ENCODE assay signal across 11 cellular contexts in the genomic region with DNA sequence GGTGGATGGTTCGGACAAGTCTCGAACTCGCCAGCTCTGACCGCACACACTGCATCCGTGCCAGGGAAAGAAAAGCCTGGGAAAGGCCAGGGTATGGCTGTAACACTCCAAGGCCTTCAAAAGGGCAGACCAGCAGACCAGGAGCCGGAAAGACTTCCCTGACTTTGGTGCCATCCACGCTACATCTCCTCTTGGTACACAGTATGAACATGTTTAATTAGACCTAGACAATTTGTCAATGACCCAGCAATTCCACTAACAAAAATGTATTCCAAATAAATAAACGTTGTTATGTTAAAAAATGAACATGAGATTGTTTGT. TPM values are rescaled to one million over a fixed set of nuclear protein-coding genes. Genes with fewer than 3 reads are reported as not detected.
A peak's percentile ranks its signal among the peaks of the same experiment; 100 is the strongest.
DNase-seq lines count a peak whose midpoint lies in the region; ATAC-seq, FAIRE-seq and TF ChIP-seq lines count a peak whose summit lies in the region.
"Had no signal": no experiment of that assay in that cellular context is flagged by ENCODE, and none has a peak within 500 bp of the region (broad histone marks: within the 10 kb centered on the region; RNA-seq: fewer than 3 reads in every experiment).

No MANE protein-coding gene starts in this region.

- TF ChIP-seq EP300 in GM12878 (IDR thresholded peaks at IDR 0.05; ENCODE audit: borderline replicate concordance in 1 of 2, control insufficient read depth in 1 of 2, low read depth in 2 of 2, low read length in 2 of 2) (no peak), transverse colon (IDR thresholded peaks at IDR 0.05; ENCODE audit: low read depth) (no peak)

- TF ChIP-seq POLR2A in GM12878 (IDR thresholded peaks at IDR 0.05; ENCODE audit: low read depth, low read length): no peak
- no peak for TF ChIP-seq POLR2A in transverse colon (IDR thresholded peaks at IDR 0.05)

- no peak for TF ChIP-seq RAD21 in GM12878 (IDR thresholded peaks at IDR 0.05; ENCODE audit: insufficient read depth, low read depth, low read length)

- DNase-seq in activated T-cell treated with anti-CD3 and anti-CD28 coated beads, Interleukin-2, amount 50 U/mL, for 4 hours: no peak
- DNase-seq in activated T-cell treated with anti-CD3 and anti-CD28 coated beads for 4 hours (no peak), GM12878 (ENCODE audit: low read depth, low spot score) (no peak), lower lobe of right lung (no peak), transverse colon (no peak), SK-N-DZ (ENCODE audit: low spot score) (no peak), NCI-H1105 treated with DMSO at 0.1 percent for 48 hours (lab: John Stamatoyannopoulos, UW) (no peak)

- no peak for FAIRE-seq in GM12878 (lab: Jason Lieb, UNC)
- FAIRE-seq: colon had no signal

- SMC1A ChIA-PET in GM12878 (lab: Charles Lee; ENCODE audit: uncharacterized antibody, unreplicated experiment): interaction anchor here (0.8 to 2.6 kb wide), 8 partner anchors 8 to 221 kb away, joined by 3 to 9 read pairs (median 5); a partner anchor contains a TSS

- intact Hi-C loops in GM12878 (cut with micrococcal nuclease; ENCODE audit: unreplicated experiment) (loop anchor here (2.0 kb wide), 1 partner anchor 17 kb away; a partner anchor contains a TSS), lower lobe of right lung (cut with DNase I) (no loop called here), transverse colon (cut with DNase I; ENCODE audit: low total_unique reads) (no loop called here)

- H3K27me3 Mint-ChIP-seq in activated T-cell treated with anti-CD3 and anti-CD28 coated beads, Interleukin-2, amount 50 U/mL, for 4 hours (ENCODE audit: low read depth): no peaks in the 10 kb centered on the region

- 5% methylated on average over 8 of the region's 8 CpGs for WGBS in GM12878 (ENCODE audit: insufficient coverage, insufficient replicate concordance, low lambda C conversion rate, missing lambda C conversion rate)
- WGBS in transverse colon (ENCODE audit: low coverage in 1 of 2), 2 donors: 4 to 5% methylated on average over 2 to 8 of the region's 8 CpGs

- POLR2A ChIA-PET in GM12878 (lab: Charles Lee): interaction anchor here (0.8 to 3.2 kb wide), 8 partner anchors 8 to 224 kb away, joined by 3 to 34 read pairs (median 4); a partner anchor contains a TSS

- no peak for ATAC-seq in activated T-cell treated with anti-CD3 and anti-CD28 coated beads, Interleukin-2, amount 50 U/mL, for 4 hours
- no peak for ATAC-seq in GM12878
- ATAC-seq in lower lobe of right lung: no peak
- ATAC-seq in HG02840 (IDR thresholded peaks at IDR 0.05; ENCODE audit: low FRiP score, unreplicated experiment): no peak

- no peaks in the 10 kb centered on the region for H3K27me3 ChIP-seq in GM12878 (replicated peaks in 1 of 2; ENCODE audit: control insufficient read depth in 2 of 2, insufficient read depth in 2 of 2, low read length in 1 of 2)
- no peaks in the 10 kb centered on the region for H3K27me3 ChIP-seq in lower lobe of right lung (ENCODE audit: low read depth)
- no peaks in the 10 kb centered on the region for H3K27me3 ChIP-seq in transverse colon

- in situ Hi-C loops in GM12878 (cut with MboI): loop anchor here (25.0 kb wide), 1 partner anchor 912 kb away; a partner anchor contains a TSS
- in situ Hi-C loops in transverse colon (cut with MboI; ENCODE audit: low pct_ligation_motif_present in 1 of 4, low pct_unique_long_range_greater_than_20kb in 1 of 4, low sequenced_read_pairs in 3 of 4): no loop called here

- peaks cover 8% of the 10 kb centered on the region; the same call in 1 of the 2 replicates for H3K4me1 ChIP-seq in GM12878 (ENCODE audit: control insufficient read depth, insufficient read depth, low read length)
- peaks cover 40% of the 10 kb centered on the region for H3K4me1 ChIP-seq in lower lobe of right lung
- H3K4me1 ChIP-seq in transverse colon: peaks cover 14 to 31% (median 25%) of the 10 kb centered on the region in 4 donors

- H3K9me3 Mint-ChIP-seq in activated T-cell treated with anti-CD3 and anti-CD28 coated beads, Interleukin-2, amount 50 U/mL, for 4 hours: no peaks in the 10 kb centered on the region

- peak overlapping the region; percentile 93 for H2AFZ ChIP-seq in GM12878 (ENCODE audit: control insufficient read depth, low read depth, low read length)

- H3K36me3 Mint-ChIP-seq in activated T-cell treated with anti-CD3 and anti-CD28 coated beads, Interleukin-2, amount 50 U/mL, for 4 hours (ENCODE audit: insufficient read depth): no peaks in the 10 kb centered on the region

- H3K79me2 ChIP-seq in GM12878 (ENCODE audit: control insufficient read depth, insufficient read depth, low read length): peaks cover 2% of the 10 kb centered on the region

- H3K27ac ChIP-seq in GM12878 (ENCODE audit: control insufficient read depth, insufficient read depth) (peak overlapping the region; percentile 59), lower lobe of right lung (peak overlapping the region; percentile 94), transverse colon (peak overlapping the region; percentile 92 to 97 (median 92))

- TF ChIP-seq CTCF in GM12878 (IDR thresholded peaks at IDR 0.05 in 2 of 3, conservative IDR thresholded peaks at IDR 0.05 in 1 of 3; ENCODE audit: control insufficient read depth in 2 of 3, extremely low read depth in 1 of 3, insufficient read depth in 1 of 3, low read depth in 3 of 3, low read length in 3 of 3): no peak
- no peak for TF ChIP-seq CTCF in lower lobe of right lung (IDR thresholded peaks at IDR 0.05)
- TF ChIP-seq CTCF in transverse colon (IDR thresholded peaks at IDR 0.05): peak in 2 of 5 experiments; percentile 1 to 8

- peak overlapping the region; percentile 79 for H3K4me2 ChIP-seq in GM12878 (ENCODE audit: control insufficient read depth, insufficient read depth)

- H3K4me1 Mint-ChIP-seq in activated T-cell treated with anti-CD3 and anti-CD28 coated beads, Interleukin-2, amount 50 U/mL, for 4 hours (ENCODE audit: low read depth): peaks cover 24% of the 10 kb centered on the region

- RAD21 ChIA-PET in GM12878 (lab: Charles Lee; ENCODE audit: unreplicated experiment): interaction anchor here (0.9 to 1.6 kb wide), 7 partner anchors 9 to 201 kb away, joined by 4 to 16 read pairs (median 5); a partner anchor contains a TSS

- no TSS peak for BruUV-seq in GM12878 (replicated peaks; lab: Mats Ljungman, UMichigan)

- no peaks in the 10 kb centered on the region for H4K20me1 ChIP-seq in GM12878 (ENCODE audit: control insufficient read depth, insufficient read depth)

- H3K9ac ChIP-seq in GM12878 (ENCODE audit: control insufficient read depth, insufficient read depth, low read length): peak overlapping the region; percentile 54

- peak overlapping the region; percentile 88 for H3K4me3 Mint-ChIP-seq in activated T-cell treated with anti-CD3 and anti-CD28 coated beads, Interleukin-2, amount 50 U/mL, for 4 hours

- no peaks in the 10 kb centered on the region for H3K9me3 ChIP-seq in GM12878 (replicated peaks; ENCODE audit: control insufficient read depth, insufficient read depth, low read length)
- H3K9me3 ChIP-seq in lower lobe of right lung: no peaks in the 10 kb centered on the region
- H3K9me3 ChIP-seq in transverse colon: no peaks in the 10 kb centered on the region

- H3K4me3 ChIP-seq in GM12878: peak overlapping the region; percentile 81
- H3K4me3 ChIP-seq in lower lobe of right lung: peak overlapping the region; percentile 99
- peak overlapping the region; percentile 74 to 89 (median 86) for H3K4me3 ChIP-seq in transverse colon

- CTCF ChIA-PET in GM12878 (lab: Yijun Ruan, JAX): interaction anchor here (0.8 to 4.1 kb wide), 19 partner anchors 8 to 565 kb away, joined by 3 to 40 read pairs (median 5); a partner anchor contains a TSS

- H3K36me3 ChIP-seq in GM12878 (ENCODE audit: control insufficient read depth in 2 of 2, insufficient read depth in 2 of 2, low read length in 1 of 2) (no peaks in the 10 kb centered on the region), lower lobe of right lung (no peaks in the 10 kb centered on the region), transverse colon (no peaks in the 10 kb centered on the region)

RNA-seq across cellular contexts. Expression of a gene that starts 0.6 kb away (rescaled TPM):
- total RNA-seq in activated T-cell treated with anti-CD3 and anti-CD28 coated beads, Interleukin-2, amount 50 U/mL, for 4 hours: 10 to 100 TPM; 14.6 to 19.7 (median 16.2) TPM
- 47.3 and 62.5 TPM in 2 replicates for total RNA-seq in GM12878 (2013; cell fraction: nucleolus; rRNA removed)
- total RNA-seq in GM12878 (2014; rRNA removed) (47.1 and 58.0 TPM in 2 replicates), GM12878 (2014; rRNA removed; fragmentation: Illumina TruSeq; extraction: Trizol) (17.7 and 19.7 TPM in 2 replicates), GM12878 (2021) (45.1 and 49.4 TPM in 2 replicates), lower lobe of right lung (59.2 TPM), transverse colon (100 to 1,000 TPM in 1 of 4 donors, 10 to 100 TPM in 3; 45.3 to 182 (median 70.8) TPM)
- polyA plus RNA-seq in GM12878 (2011; ENCODE audit: low read depth): 11.4 TPM
- polyA plus RNA-seq in GM12878 (2011; rRNA removed) (12.4 and 24.7 TPM in 2 replicates), GM12878 (2014; fragmentation: Illumina TruSeq; extraction: Trizol) (6.6 and 19.2 TPM in 2 replicates), GM12878 (2014; fragmentation: Nextera tagmentation; extraction: Ambion mirVana) (1 to 10 TPM; 1.1 to 2.0 TPM), GM12878 (2014; rRNA removed) (38.9 and 39.3 TPM in 2 replicates), GM12878 (2016; fragmentation: Nextera tagmentation; extraction: Ambion mirVana) (10 to 100 TPM; 30.0 to 34.8 TPM)
- 36.5 and 41.2 TPM in 2 replicates for polyA plus RNA-seq in GM12878 (2011; cell fraction: cytosol; rRNA removed)
- 58.9 and 69.3 TPM in 2 replicates for polyA plus RNA-seq in GM12878 (2011; cell fraction: nucleus; rRNA removed)
- polyA plus RNA-seq in GM12878 (2012): 24.2 and 26.0 TPM in 2 replicates
- 52.7 and 88.1 TPM in 2 replicates for polyA minus RNA-seq in GM12878 (2011; rRNA and poly(A)+ RNA removed)
- polyA minus RNA-seq in GM12878 (2011; cell fraction: cytosol; rRNA and poly(A)+ RNA removed): 29.1 and 31.3 TPM in 2 replicates
- 30.7 and 56.7 TPM in 2 replicates for polyA minus RNA-seq in GM12878 (2011; cell fraction: nucleus; rRNA and poly(A)+ RNA removed)
- polyA plus RNA-seq in SK-N-DZ (2014; cell fraction: cytosol; rRNA removed): 98.0 and 108 TPM in 2 replicates
- polyA plus RNA-seq in SK-N-DZ (2014; cell fraction: nucleus; rRNA removed): 85.1 and 97.0 TPM in 2 replicates

RNA-seq across cellular contexts. Expression of a gene that starts 17.7 kb away (rescaled TPM):
- total RNA-seq in activated T-cell treated with anti-CD3 and anti-CD28 coated beads, Interleukin-2, amount 50 U/mL, for 4 hours: 1 to 10 TPM; 6.4 to 9.4 (median 7.9) TPM
- 14.8 and 15.0 TPM in 2 replicates for total RNA-seq in GM12878 (2013; cell fraction: nucleolus; rRNA removed)
- total RNA-seq in GM12878 (2014; rRNA removed) (9.2 and 12.4 TPM in 2 replicates), GM12878 (2014; rRNA removed; fragmentation: Illumina TruSeq; extraction: Trizol) (6.4 and 7.0 TPM in 2 replicates), GM12878 (2021) (12.3 and 14.4 TPM in 2 replicates), lower lobe of right lung (0.50 TPM), transverse colon (10 to 100 TPM in 2 of 4 donors, under 1 TPM in 2; 0.32 to 16.9 (median 8.5) TPM)
- polyA plus RNA-seq in GM12878 (2011; ENCODE audit: low read depth): 6.5 TPM
- polyA plus RNA-seq in GM12878 (2011; rRNA removed) (5.9 and 9.9 TPM in 2 replicates), GM12878 (2014; fragmentation: Illumina TruSeq; extraction: Trizol) (9.4 and 9.9 TPM in 2 replicates), GM12878 (2014; fragmentation: Nextera tagmentation; extraction: Ambion mirVana) (1 to 10 TPM; 4.0 to 4.7 TPM), GM12878 (2014; rRNA removed) (10.0 and 10.1 TPM in 2 replicates), GM12878 (2016; fragmentation: Nextera tagmentation; extraction: Ambion mirVana) (10 to 100 TPM; 17.6 to 20.4 TPM)
- polyA plus RNA-seq in GM12878 (2011; cell fraction: cytosol; rRNA removed): 16.5 and 17.3 TPM in 2 replicates
- polyA plus RNA-seq in GM12878 (2011; cell fraction: nucleus; rRNA removed): 23.6 and 24.4 TPM in 2 replicates
- polyA plus RNA-seq in GM12878 (2012): 7.1 and 8.6 TPM in 2 replicates
- 14.3 and 25.7 TPM in 2 replicates for polyA minus RNA-seq in GM12878 (2011; rRNA and poly(A)+ RNA removed)
- polyA minus RNA-seq in GM12878 (2011; cell fraction: cytosol; rRNA and poly(A)+ RNA removed): 7.2 and 9.0 TPM in 2 replicates
- 6.3 and 12.2 TPM in 2 replicates for polyA minus RNA-seq in GM12878 (2011; cell fraction: nucleus; rRNA and poly(A)+ RNA removed)
- polyA plus RNA-seq in SK-N-DZ (2014; cell fraction: cytosol; rRNA removed): 13.8 and 14.9 TPM in 2 replicates
- polyA plus RNA-seq in SK-N-DZ (2014; cell fraction: nucleus; rRNA removed): 11.7 and 14.3 TPM in 2 replicates

RNA-seq across cellular contexts. Expression of a gene that starts 46.4 kb away (rescaled TPM):
- total RNA-seq in activated T-cell treated with anti-CD3 and anti-CD28 coated beads, Interleukin-2, amount 50 U/mL, for 4 hours: under 1 TPM in 2 of 3 donors, not detected in 1; 0.08 to 0.11 TPM
- not detected in 2 replicates for total RNA-seq in GM12878 (2013; cell fraction: nucleolus; rRNA removed)
- total RNA-seq in GM12878 (2014; rRNA removed) (not detected in 2 replicates), GM12878 (2014; rRNA removed; fragmentation: Illumina TruSeq; extraction: Trizol) (not detected in 2 replicates), GM12878 (2021) (0.19 and 0.23 TPM in 2 replicates), lower lobe of right lung (not detected), transverse colon (1 to 10 TPM in 2 of 4 donors, not detected in 2; 1.2 to 2.6 TPM)
- polyA plus RNA-seq in GM12878 (2011; ENCODE audit: low read depth): 0.56 TPM
- polyA plus RNA-seq in GM12878 (2011; rRNA removed) (not detected in 2 replicates), GM12878 (2014; fragmentation: Illumina TruSeq; extraction: Trizol) (not detected in 2 replicates), GM12878 (2014; fragmentation: Nextera tagmentation; extraction: Ambion mirVana) (under 1 TPM in 1 of 2 experiments, not detected in 1; 0.07 TPM), GM12878 (2014; rRNA removed) (0.11 and 1.1 TPM in 2 replicates), GM12878 (2016; fragmentation: Nextera tagmentation; extraction: Ambion mirVana) (under 1 TPM; 0.44 to 0.56 TPM)
- 0.06 TPM in 1 of 2 replicates, not detected in the other for polyA plus RNA-seq in GM12878 (2011; cell fraction: cytosol; rRNA removed)
- 0.25 and 0.41 TPM in 2 replicates for polyA plus RNA-seq in GM12878 (2011; cell fraction: nucleus; rRNA removed)
- 0.90 and 1.5 TPM in 2 replicates for polyA plus RNA-seq in GM12878 (2012)
- not detected in 2 replicates for polyA minus RNA-seq in GM12878 (2011; rRNA and poly(A)+ RNA removed)
- polyA minus RNA-seq in GM12878 (2011; cell fraction: cytosol; rRNA and poly(A)+ RNA removed): not detected in 2 replicates
- 0.29 TPM in 1 of 2 replicates, not detected in the other for polyA minus RNA-seq in GM12878 (2011; cell fraction: nucleus; rRNA and poly(A)+ RNA removed)
- polyA plus RNA-seq in SK-N-DZ (2014; cell fraction: cytosol; rRNA removed): 0.57 TPM in 1 of 2 replicates, not detected in the other
- 0.16 and 0.39 TPM in 2 replicates for polyA plus RNA-seq in SK-N-DZ (2014; cell fraction: nucleus; rRNA removed)
- total RNA-seq: Daoy, subcutaneous adipose tissue had no signal

RNA-seq across cellular contexts. Expression of a gene that starts 53.5 kb away (rescaled TPM):
- total RNA-seq in activated T-cell treated with anti-CD3 and anti-CD28 coated beads, Interleukin-2, amount 50 U/mL, for 4 hours: 10 to 100 TPM; 24.7 to 28.4 (median 24.9) TPM
- 30.8 and 38.5 TPM in 2 replicates for total RNA-seq in GM12878 (2013; cell fraction: nucleolus; rRNA removed)
- total RNA-seq in GM12878 (2014; rRNA removed): 35.8 and 36.8 TPM in 2 replicates
- 19.8 and 20.8 TPM in 2 replicates for total RNA-seq in GM12878 (2014; rRNA removed; fragmentation: Illumina TruSeq; extraction: Trizol)
- total RNA-seq in GM12878 (2021): 49.9 and 51.8 TPM in 2 replicates
- polyA plus RNA-seq in GM12878 (2011; ENCODE audit: low read depth): 16.4 TPM
- polyA plus RNA-seq in GM12878 (2011; rRNA removed): 13.3 and 24.5 TPM in 2 replicates
- 48.6 and 72.9 TPM in 2 replicates for polyA plus RNA-seq in GM12878 (2011; cell fraction: cytosol; rRNA removed)
- 22.6 and 24.8 TPM in 2 replicates for polyA plus RNA-seq in GM12878 (2011; cell fraction: nucleus; rRNA removed)
- 35.0 and 49.7 TPM in 2 replicates for polyA plus RNA-seq in GM12878 (2012)
- polyA plus RNA-seq in GM12878 (2014; fragmentation: Illumina TruSeq; extraction: Trizol): 20.7 and 49.2 TPM in 2 replicates
- 10 to 100 TPM; 13.0 to 18.2 TPM for polyA plus RNA-seq in GM12878 (2014; fragmentation: Nextera tagmentation; extraction: Ambion mirVana)
- polyA plus RNA-seq in GM12878 (2014; rRNA removed): 69.1 and 71.7 TPM in 2 replicates
- polyA plus RNA-seq in GM12878 (2016; fragmentation: Nextera tagmentation; extraction: Ambion mirVana): 10 to 100 TPM; 81.6 to 93.7 TPM
- 29.5 and 57.0 TPM in 2 replicates for polyA minus RNA-seq in GM12878 (2011; rRNA and poly(A)+ RNA removed)
- polyA minus RNA-seq in GM12878 (2011; cell fraction: cytosol; rRNA and poly(A)+ RNA removed): 11.4 and 16.8 TPM in 2 replicates
- 18.3 and 33.5 TPM in 2 replicates for polyA minus RNA-seq in GM12878 (2011; cell fraction: nucleus; rRNA and poly(A)+ RNA removed)
- 40.1 TPM for total RNA-seq in lower lobe of right lung
- 10 to 100 TPM in 3 of 4 donors, 1 to 10 TPM in 1; 5.2 to 35.6 (median 18.5) TPM for total RNA-seq in transverse colon
- polyA plus RNA-seq in SK-N-DZ (2014; cell fraction: cytosol; rRNA removed): 60.7 and 63.3 TPM in 2 replicates
- 29.9 and 36.7 TPM in 2 replicates for polyA plus RNA-seq in SK-N-DZ (2014; cell fraction: nucleus; rRNA removed)

RNA-seq across cellular contexts. Expression of a gene that starts 57.6 kb away (rescaled TPM):
- 10 to 100 TPM; 77.6 to 88.2 (median 85.9) TPM for total RNA-seq in activated T-cell treated with anti-CD3 and anti-CD28 coated beads, Interleukin-2, amount 50 U/mL, for 4 hours
- total RNA-seq in GM12878 (2013; cell fraction: nucleolus; rRNA removed): 15.5 and 19.4 TPM in 2 replicates
- 56.3 and 60.9 TPM in 2 replicates for total RNA-seq in GM12878 (2014; rRNA removed)
- total RNA-seq in GM12878 (2014; rRNA removed; fragmentation: Illumina TruSeq; extraction: Trizol): 61.4 and 66.1 TPM in 2 replicates
- 74.0 and 75.6 TPM in 2 replicates for total RNA-seq in GM12878 (2021)
- polyA plus RNA-seq in GM12878 (2011; ENCODE audit: low read depth): 30.4 TPM
- 63.5 and 66.5 TPM in 2 replicates for polyA plus RNA-seq in GM12878 (2011; rRNA removed)
- 56.2 and 57.3 TPM in 2 replicates for polyA plus RNA-seq in GM12878 (2011; cell fraction: cytosol; rRNA removed)
- 21.2 and 23.1 TPM in 2 replicates for polyA plus RNA-seq in GM12878 (2011; cell fraction: nucleus; rRNA removed)
- 36.7 and 44.6 TPM in 2 replicates for polyA plus RNA-seq in GM12878 (2012)
- 87.8 and 94.6 TPM in 2 replicates for polyA plus RNA-seq in GM12878 (2014; fragmentation: Illumina TruSeq; extraction: Trizol)
- polyA plus RNA-seq in GM12878 (2014; fragmentation: Nextera tagmentation; extraction: Ambion mirVana): 100 to 1,000 TPM in 1 of 2 experiments, 10 to 100 TPM in 1; 51.1 to 206 TPM
- polyA plus RNA-seq in GM12878 (2014; rRNA removed): 50.6 and 57.3 TPM in 2 replicates
- 100 to 1,000 TPM; 131 to 132 TPM for polyA plus RNA-seq in GM12878 (2016; fragmentation: Nextera tagmentation; extraction: Ambion mirVana)
- polyA minus RNA-seq in GM12878 (2011; rRNA and poly(A)+ RNA removed): 75.6 and 90.0 TPM in 2 replicates
- polyA minus RNA-seq in GM12878 (2011; cell fraction: cytosol; rRNA and poly(A)+ RNA removed): 29.1 and 33.5 TPM in 2 replicates
- 9.8 and 16.6 TPM in 2 replicates for polyA minus RNA-seq in GM12878 (2011; cell fraction: nucleus; rRNA and poly(A)+ RNA removed)
- 39.1 TPM for total RNA-seq in lower lobe of right lung
- 10 to 100 TPM in 3 of 4 donors, 1 to 10 TPM in 1; 5.4 to 29.2 (median 22.9) TPM for total RNA-seq in transverse colon
- 40.5 and 43.3 TPM in 2 replicates for polyA plus RNA-seq in SK-N-DZ (2014; cell fraction: cytosol; rRNA removed)
- polyA plus RNA-seq in SK-N-DZ (2014; cell fraction: nucleus; rRNA removed): 18.4 and 18.9 TPM in 2 replicates
